In genomic region chr3:58271901-58272501, GRCh38 we compare ENCODE assay signal across 11 cellular contexts. TPM values are rescaled to one million over a fixed set of nuclear protein-coding genes. Genes with fewer than 3 reads are reported as not detected.
DNase-seq lines count a peak whose midpoint lies in the region; ATAC-seq and TF ChIP-seq lines count a peak whose summit lies in the region.
"Had no signal": no experiment of that assay in that cellular context is flagged by ENCODE, and none has a peak within 500 bp of the region (broad histone marks: within the 10 kb centered on the region; RNA-seq: fewer than 3 reads in every experiment).

No MANE protein-coding gene starts in this region.

- H3K9me2 ChIP-seq in GM23338 (ENCODE audit: insufficient read depth), result peaks cover 5% of the 10 kb centered on the region; the same call in 1 of the 2 replicates

- H3K27ac ChIP-seq in mammary epithelial cell (ENCODE audit: insufficient read depth, low read depth, low read length) (peak overlapping the region; percentile 51), osteoblast (ENCODE audit: low read depth, low read length) (peak overlapping the region; percentile 84), GM23338 (ENCODE audit: low read depth) (no peak overlapping the region)

- H3K4me3 Mint-ChIP-seq in GM23338, result no peak overlapping the region

- CTCF ChIA-PET in mammary epithelial cell (lab: Charles Lee; ENCODE audit: low non-redundant PET), result no interaction called here

- H3K27me3 Mint-ChIP-seq in GM23338 (ENCODE audit: insufficient read depth, low read depth, poor library complexity), result no peaks in the 10 kb centered on the region

- DNase-seq in EH (ENCODE audit: low read depth), result peak; percentile 94
- DNase-seq in NOMO-1 (lab: John Stamatoyannopoulos, UW; ENCODE audit: unreplicated experiment in 2 of 2), result peak; percentile 60 to 78
- peak; percentile 70 for DNase-seq in mammary epithelial cell
- peak; percentile 92 for DNase-seq in osteoblast (ENCODE audit: insufficient read length, low spot score, missing footprints)
- DNase-seq in ureter (ENCODE audit: low spot score), result no peak
- no peak for DNase-seq in GM23338 (ENCODE audit: low spot score)
- no peak for DNase-seq in HuH-7.5 (ENCODE audit: low spot score)
- DNase-seq: activated naive CD4-positive, alpha-beta T cell; mesendoderm had no signal

- in situ Hi-C loops in mammary epithelial cell (cut with MboI; ENCODE audit: low sequenced_read_pairs in 2 of 2), result no loop called here

- dilution Hi-C loops in mammary epithelial cell (cut with HindIII; ENCODE audit: low sequenced_read_pairs), result no loop called here

- WGBS in mammary epithelial cell (ENCODE audit: low coverage, missing lambda C conversion rate), result 42% methylated on average over 7 of the region's 7 CpGs

- H3K36me3 ChIP-seq in mammary epithelial cell (ENCODE audit: insufficient read depth, low read length), result no peaks in the 10 kb centered on the region
- no peaks in the 10 kb centered on the region for H3K36me3 ChIP-seq in osteoblast (ENCODE audit: insufficient read depth, low read length)
- H3K36me3 ChIP-seq in GM23338 (ENCODE audit: insufficient read depth), result no peaks in the 10 kb centered on the region

- peaks cover 3% of the 10 kb centered on the region; the same call in 2 of the 3 replicates for H3K9me3 Mint-ChIP-seq in GM23338

- H3K4me2 ChIP-seq in mammary epithelial cell (ENCODE audit: insufficient read depth, low read depth, low read length), result peak overlapping the region; percentile 25
- peak overlapping the region; percentile 80 for H3K4me2 ChIP-seq in osteoblast (ENCODE audit: insufficient read depth, low read length)
- H3K4me2 ChIP-seq in GM23338, result no peak overlapping the region

- H3K79me2 ChIP-seq in mammary epithelial cell (ENCODE audit: insufficient read depth, low read length), result no peaks in the 10 kb centered on the region
- H3K79me2 ChIP-seq in osteoblast (ENCODE audit: insufficient read depth, low read length), result no peaks in the 10 kb centered on the region
- no peaks in the 10 kb centered on the region for H3K79me2 ChIP-seq in GM23338 (replicated peaks; ENCODE audit: insufficient read depth)

- no TSS peak for BruUV-seq in mammary epithelial cell (replicated peaks; lab: Mats Ljungman, UMichigan)

- no peaks in the 10 kb centered on the region for H3K4me1 Mint-ChIP-seq in GM23338

- no peaks in the 10 kb centered on the region for H3K9me3 ChIP-seq in mammary epithelial cell (replicated peaks; ENCODE audit: insufficient read depth, low read length)
- H3K9me3 ChIP-seq in osteoblast (ENCODE audit: low read depth, low read length), result no peaks in the 10 kb centered on the region

- no peaks in the 10 kb centered on the region for H3K27me3 ChIP-seq in mammary epithelial cell (ENCODE audit: insufficient read depth, low read length)
- H3K27me3 ChIP-seq in osteoblast (ENCODE audit: insufficient read depth, low read length), result no peaks in the 10 kb centered on the region
- no peaks in the 10 kb centered on the region for H3K27me3 ChIP-seq in GM23338 (ENCODE audit: insufficient read depth)

- ATAC-seq in HG03342 (IDR thresholded peaks at IDR 0.05; ENCODE audit: unreplicated experiment), result no peak
- ATAC-seq in GM23338, result no peak
- ATAC-seq: GM12878 had no signal

- no peak overlapping the region for H3K9ac ChIP-seq in mammary epithelial cell (ENCODE audit: insufficient read depth, low read length)

- H4K20me1 ChIP-seq in mammary epithelial cell (ENCODE audit: insufficient read depth, low read length) (no peaks in the 10 kb centered on the region), osteoblast (ENCODE audit: insufficient read depth, low read length) (no peaks in the 10 kb centered on the region), GM23338 (replicated peaks; ENCODE audit: insufficient read depth) (no peaks in the 10 kb centered on the region)

- intact Hi-C loops in mammary epithelial cell (cut with micrococcal nuclease), result no loop called here

- peaks cover 7% of the 10 kb centered on the region; the same call in 2 of the 3 replicates for H3K36me3 Mint-ChIP-seq in GM23338 (ENCODE audit: low read depth)

- no peak overlapping the region for H3K27ac Mint-ChIP-seq in GM23338

- H3K4me1 ChIP-seq in mammary epithelial cell (ENCODE audit: insufficient read depth, low read length) (peaks cover 15% of the 10 kb centered on the region), osteoblast (ENCODE audit: insufficient read depth, low read length) (peaks cover 13% of the 10 kb centered on the region), GM23338 (ENCODE audit: insufficient read depth) (no peaks in the 10 kb centered on the region)

- no peaks in the 10 kb centered on the region for H3F3A ChIP-seq in GM23338 (replicated peaks; ENCODE audit: low read depth)

- no peak for TF ChIP-seq CTCF in mammary epithelial cell (conservative IDR thresholded peaks at IDR 0.05 in 1 of 2, IDR thresholded peaks at IDR 0.05 in 1 of 2; ENCODE audit: extremely low read depth in 1 of 2, insufficient read depth in 1 of 2, low read depth in 1 of 2, low read length in 2 of 2)
- TF ChIP-seq CTCF in osteoblast (IDR thresholded peaks at IDR 0.05; ENCODE audit: extremely low read depth, low read depth, low read length), result no peak
- TF ChIP-seq CTCF in GM23338 (conservative IDR thresholded peaks at IDR 0.05; ENCODE audit: low read depth in 2 of 2), result no peak

- no peak overlapping the region for H3K4me3 ChIP-seq in mammary epithelial cell (replicated peaks in 1 of 3; ENCODE audit: insufficient read depth in 1 of 3, low read depth in 2 of 3, low read length in 3 of 3)
- peak overlapping the region; percentile 48 for H3K4me3 ChIP-seq in osteoblast (ENCODE audit: insufficient read depth, low read length)
- H3K4me3 ChIP-seq in GM23338, result no peak overlapping the region
- H3K4me3 ChIP-seq: GM12878 had no signal

- H2AFZ ChIP-seq in mammary epithelial cell (ENCODE audit: low read depth, low read length) (no peak overlapping the region), osteoblast (ENCODE audit: low read length) (peak overlapping the region; percentile 75), GM23338 (no peak overlapping the region)

TF ChIP-seq in GM23338, 12 proteins besides CTCF, POLR2A, EP300 and RAD21 (continues in another document):
- TF ChIP-seq EZH2 (IDR thresholded peaks at IDR 0.05; ENCODE audit: low read depth, unreplicated experiment) (no peak), REST (IDR thresholded peaks at IDR 0.05; ENCODE audit: unreplicated experiment) (no peak), NANOG (IDR thresholded peaks at IDR 0.05; ENCODE audit: borderline replicate concordance) (no peak), ZNF331 (CRISPR knock-in tag; IDR thresholded peaks at IDR 0.05; ENCODE audit: low read depth) (no peak), JUNB (IDR thresholded peaks at IDR 0.05; ENCODE audit: unreplicated experiment) (no peak), POLR2AphosphoS5 (IDR thresholded peaks at IDR 0.05; ENCODE audit: low read depth) (no peak)
- TF ChIP-seq, protein P1, sequence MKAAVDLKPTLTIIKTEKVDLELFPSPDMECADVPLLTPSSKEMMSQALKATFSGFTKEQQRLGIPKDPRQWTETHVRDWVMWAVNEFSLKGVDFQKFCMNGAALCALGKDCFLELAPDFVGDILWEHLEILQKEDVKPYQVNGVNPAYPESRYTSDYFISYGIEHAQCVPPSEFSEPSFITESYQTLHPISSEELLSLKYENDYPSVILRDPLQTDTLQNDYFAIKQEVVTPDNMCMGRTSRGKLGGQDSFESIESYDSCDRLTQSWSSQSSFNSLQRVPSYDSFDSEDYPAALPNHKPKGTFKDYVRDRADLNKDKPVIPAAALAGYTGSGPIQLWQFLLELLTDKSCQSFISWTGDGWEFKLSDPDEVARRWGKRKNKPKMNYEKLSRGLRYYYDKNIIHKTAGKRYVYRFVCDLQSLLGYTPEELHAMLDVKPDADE (IDR thresholded peaks at IDR 0.05), result no peak

RNA-seq across cellular contexts. Expression of gene RPP14, which starts 34.0 kb away (rescaled TPM):
- 10 to 100 TPM; 15.5 to 22.1 TPM for total RNA-seq in mammary epithelial cell
- 12.4 TPM for polyA plus RNA-seq in mammary epithelial cell
- polyA minus RNA-seq in mammary epithelial cell, result 33.4 TPM
- total RNA-seq in osteoblast, result 13.0 and 13.4 TPM in 2 replicates
- 17.0 TPM for total RNA-seq in ureter
- 14.4 and 18.6 TPM in 2 replicates for total RNA-seq in GM23338 (2014; rRNA removed; shearing (Covaris generic))
- polyA plus RNA-seq in GM23338 (2016; fragmentation: Nextera tagmentation; extraction: Ambion mirVana), result 10.5 and 11.7 TPM in 2 replicates

RNA-seq across cellular contexts. Expression of gene HTD2, which starts 34.3 kb away (rescaled TPM):
- total RNA-seq in mammary epithelial cell, result 10 to 100 TPM; 10.4 to 18.5 TPM
- 8.1 TPM for polyA plus RNA-seq in mammary epithelial cell
- polyA minus RNA-seq in mammary epithelial cell, result not detected
- 6.2 TPM in 2 replicates for total RNA-seq in osteoblast
- total RNA-seq in ureter, result 7.4 TPM
- total RNA-seq in GM23338 (2014; rRNA removed; shearing (Covaris generic)), result 8.7 and 19.3 TPM in 2 replicates
- polyA plus RNA-seq in GM23338 (2016; fragmentation: Nextera tagmentation; extraction: Ambion mirVana), result 22.0 and 24.2 TPM in 2 replicates

RNA-seq across cellular contexts. Expression of gene ABHD6, which starts 34.4 kb away (rescaled TPM):
- total RNA-seq in mammary epithelial cell, result 10 to 100 TPM in 1 of 2 donors, 1 to 10 TPM in 1; 9.4 to 21.3 TPM
- polyA plus RNA-seq in mammary epithelial cell, result 7.1 TPM
- 8.9 TPM for polyA minus RNA-seq in mammary epithelial cell
- 5.1 and 5.9 TPM in 2 replicates for total RNA-seq in osteoblast
- total RNA-seq in ureter, result 8.3 TPM
- total RNA-seq in GM23338 (2014; rRNA removed; shearing (Covaris generic)), result 5.5 and 6.5 TPM in 2 replicates
- polyA plus RNA-seq in GM23338 (2016; fragmentation: Nextera tagmentation; extraction: Ambion mirVana), result 3.7 TPM in 2 replicates

Comparison
In these comparisons a context has a peak if more than half of its experiments do, and no peak if none do; other contexts are left out.
1. DNase-seq: peak in EH (single experiment), NOMO-1 (2 of 2), mammary epithelial cell (single experiment) and osteoblast (single experiment); none in ureter (single experiment), GM23338 (single experiment) and HuH-7.5 (single experiment).